22 cellular contexts compared by ENCODE assay signal in the genomic region with DNA sequence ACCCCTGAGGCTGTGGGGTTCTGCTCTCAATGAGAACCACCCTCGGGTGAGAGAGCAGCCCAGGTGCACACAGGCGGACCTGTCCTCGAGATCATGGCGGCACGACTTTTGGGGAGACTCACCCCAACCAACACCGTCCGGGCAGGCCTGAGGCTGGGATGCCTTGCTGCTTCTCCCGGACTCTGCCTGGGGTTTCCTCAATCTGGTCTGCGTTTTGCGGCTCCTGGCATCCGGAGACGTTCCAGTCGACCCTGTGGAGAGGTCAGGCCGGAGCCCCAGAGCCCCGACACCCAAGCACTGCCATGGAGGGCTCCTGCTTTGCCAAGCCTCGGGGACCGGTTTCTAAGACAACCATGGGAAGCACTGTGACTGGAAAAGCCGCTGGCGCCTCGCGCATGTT.
"Had no signal": no experiment of that assay in that cellular context is flagged by ENCODE, and none has a peak within 500 bp of the region (broad histone marks: within the 10 kb centered on the region; RNA-seq: fewer than 3 reads in every experiment).

No MANE protein-coding gene starts in this region.

- H3K4me3 Mint-ChIP-seq: activated T-cell treated with anti-CD3 and anti-CD28 coated beads, Interleukin-2, amount 50 U/mL, for 4 hours; activated T-helper 17 cell treated with anti-CD3 and anti-CD28 coated beads, Interleukin-2, amount 50 U/mL, for 72 hours; natural killer cell; T-helper 1 cell treated with Interleukin-12 subunit alpha and Interleukin-12 subunit beta and Interleukin-4 antibody, amounts not matched to agents 30 μg/mL and 1 μg/mL, for 36 hours had no signal

- ATAC-seq: activated naive CD4-positive, alpha-beta T cell treated with anti-CD3 and anti-CD28 coated beads, Interleukin-2, amount 50 U/mL, for 72 hours; activated T-cell treated with anti-CD3 and anti-CD28 coated beads, Interleukin-2, amount 50 U/mL, for 4 hours; activated T-helper 17 cell treated with anti-CD3 and anti-CD28 coated beads, Interleukin-2, amount 50 U/mL, for 72 hours; foreskin keratinocyte; heart left ventricle; left lung; natural killer cell; sciatic nerve had no signal

- DNase-seq: activated CD4-positive, alpha-beta T cell treated with anti-CD3 and anti-CD28 coated beads for 4 hours; activated CD4-positive, alpha-beta T cell treated with anti-CD3 and anti-CD28 coated beads, Interleukin-2, amount 50 U/mL, for 4 hours; activated naive CD4-positive, alpha-beta T cell; activated T-cell treated with anti-CD3 and anti-CD28 coated beads, Interleukin-2, amount 50 U/mL, for 4 hours; central memory CD4-positive, alpha-beta T cell; dermis blood vessel endothelial cell; effector CD4-positive, alpha-beta T cell; foreskin keratinocyte; kidney glomerular epithelial cell; mesendoderm; natural killer cell; small intestine; stimulated activated CD4-positive, alpha-beta T cell treated with anti-CD3 and anti-CD28 coated beads, Interleukin-15, amount 100 ng/mL, for 24 hours; stimulated activated CD4-positive, alpha-beta T cell treated with anti-CD3 and anti-CD28 coated beads, Interleukin-2, amount 100 ng/mL, for 24 hours; stimulated activated naive CD4-positive, alpha-beta T cell; T-helper 9 cell had no signal

- H3K27me3 Mint-ChIP-seq: activated T-helper 17 cell treated with anti-CD3 and anti-CD28 coated beads, Interleukin-2, amount 50 U/mL, for 72 hours had no signal

- H3K4me1 Mint-ChIP-seq: natural killer cell had no signal

- H3K27ac Mint-ChIP-seq: activated T-helper 17 cell treated with anti-CD3 and anti-CD28 coated beads, Interleukin-2, amount 50 U/mL, for 72 hours; natural killer cell; T-helper 1 cell treated with Interleukin-12 subunit alpha and Interleukin-12 subunit beta and Interleukin-4 antibody, amounts not matched to agents 30 μg/mL and 1 μg/mL, for 36 hours had no signal
